In genomic region chr17:50853781-50854180, GRCh38 we compare ENCODE assay signal across 12 cellular contexts. TPM values are rescaled to one million over a fixed set of nuclear protein-coding genes. Genes with fewer than 3 reads are reported as not detected.
"Had no signal": no experiment of that assay in that cellular context is flagged by ENCODE, and none has a peak within 500 bp of the region (broad histone marks: within the 10 kb centered on the region; RNA-seq: fewer than 3 reads in every experiment).

No MANE protein-coding gene starts in this region.

- H3K36me3 ChIP-seq: adrenal gland, ovary, SJCRH30, upper lobe of left lung had no signal

- H3K4me3 Mint-ChIP-seq: activated CD4-positive, alpha-beta T cell treated with anti-CD3 and anti-CD28 coated beads, Interleukin-2, amount 10 ng/mL, durations not matched to agents 7 days and 5 days; immature natural killer cell; stimulated activated naive B cell treated with anti-CD40 and anti-IgM and Interleukin-4, amounts not matched to agents 10 μg/mL and 1 μg/mL and 100 μg/mL, for 72 hours had no signal

- H3K27me3 ChIP-seq: adrenal gland, foreskin keratinocyte, ovary, SJCRH30, upper lobe of left lung had no signal

- ATAC-seq: foreskin keratinocyte; stimulated activated naive B cell treated with anti-CD40 and anti-IgM and Interleukin-4, amounts not matched to agents 10 μg/mL and 1 μg/mL and 100 μg/mL, for 72 hours had no signal

- H3K4me1 ChIP-seq: adrenal gland had no signal

- H3K27ac ChIP-seq: adrenal gland, foreskin keratinocyte, ovary, SJCRH30 had no signal

- H3K27me3 Mint-ChIP-seq: stimulated activated naive B cell treated with anti-CD40 and anti-IgM and Interleukin-4, amounts not matched to agents 10 μg/mL and 1 μg/mL and 100 μg/mL, for 72 hours had no signal

- H3K9me3 Mint-ChIP-seq: activated CD4-positive, alpha-beta T cell treated with anti-CD3 and anti-CD28 coated beads, Interleukin-2, amount 10 ng/mL, durations not matched to agents 7 days and 5 days; immature natural killer cell had no signal

- H3K4me3 ChIP-seq: adrenal gland, ovary, SJCRH30, upper lobe of left lung had no signal

- H3K9me3 ChIP-seq: adrenal gland, ovary, SJCRH30, upper lobe of left lung had no signal

- H3K36me3 Mint-ChIP-seq: immature natural killer cell; stimulated activated naive B cell treated with anti-CD40 and anti-IgM and Interleukin-4, amounts not matched to agents 10 μg/mL and 1 μg/mL and 100 μg/mL, for 72 hours had no signal

- DNase-seq: activated CD4-positive, alpha-beta T cell treated with anti-CD3 and anti-CD28 coated beads, Interleukin-2, amount 10 ng/mL, durations not matched to agents 7 days and 5 days; activated naive CD4-positive, alpha-beta T cell treated with anti-CD3 and anti-CD28 coated beads, Interleukin-2, amount 50 U/mL, for 16 hours; adrenal gland; foreskin keratinocyte; immature natural killer cell; midbrain; ovary; SJCRH30; stimulated activated CD4-positive, alpha-beta T cell treated with anti-CD3 and anti-CD28 coated beads, Interleukin-2, amount 100 ng/mL, for 48 hours; stimulated activated naive B cell treated with anti-CD40 and anti-IgM and Interleukin-4, amounts not matched to agents 10 μg/mL and 1 μg/mL and 100 μg/mL, for 72 hours; upper lobe of left lung had no signal

- H3K27ac Mint-ChIP-seq: stimulated activated naive B cell treated with anti-CD40 and anti-IgM and Interleukin-4, amounts not matched to agents 10 μg/mL and 1 μg/mL and 100 μg/mL, for 72 hours had no signal

RNA-seq across cellular contexts. Expression of gene WFIKKN2, which starts 18.4 kb away (rescaled TPM):
- total RNA-seq: activated CD4-positive, alpha-beta T cell treated with anti-CD3 and anti-CD28 coated beads, Interleukin-2, amount 10 ng/mL, durations not matched to agents 7 days and 5 days; foreskin keratinocyte; lung microvascular endothelial cell; SJCRH30 had no signal
- polyA plus RNA-seq: foreskin keratinocyte, immature natural killer cell had no signal
